In genomic region chr18:2853926-2854664, GRCh38 we compare ENCODE assay signal across 1 cellular context.
A peak's percentile ranks its signal among the peaks of the same experiment; 100 is the strongest.
TF ChIP-seq lines count a peak whose summit lies in the region.

No MANE protein-coding gene starts in this region.

TF ChIP-seq in K562, 482 proteins besides CTCF, POLR2A, EP300 and RAD21 (continued from another document and continues in another):
- TF ChIP-seq CLOCK (CRISPR knock-in tag; IDR thresholded peaks at IDR 0.05; ENCODE audit: borderline replicate concordance) (no peak), KDM4B (IDR thresholded peaks at IDR 0.05; ENCODE audit: borderline replicate concordance in 2 of 2, low read depth in 1 of 2) (no peak), FOXM1 (IDR thresholded peaks at IDR 0.05; ENCODE audit: low read depth) (peak; percentile 90), FOXM1 (CRISPR knock-in tag; IDR thresholded peaks at IDR 0.05; ENCODE audit: low read depth) (no peak), ILK (tag; IDR thresholded peaks at IDR 0.05; ENCODE audit: borderline replicate concordance, low read depth) (no peak), POLR2B (IDR thresholded peaks at IDR 0.05; ENCODE audit: low read depth, partially characterized antibody) (no peak), MCM7 (IDR thresholded peaks at IDR 0.05) (no peak), ZNF57 (CRISPR knock-in tag; IDR thresholded peaks at IDR 0.05) (no peak), NFXL1 (CRISPR knock-in tag; IDR thresholded peaks at IDR 0.05) (no peak), PRMT5 (CRISPR knock-in tag; IDR thresholded peaks at IDR 0.05) (no peak), ZBTB34 (CRISPR knock-in tag; IDR thresholded peaks at IDR 0.05) (no peak), ZNF655 (CRISPR knock-in tag; IDR thresholded peaks at IDR 0.05) (no peak), COPS2 (conservative IDR thresholded peaks at IDR 0.05) (no peak), GTF2E2 (tag; IDR thresholded peaks at IDR 0.05) (no peak), ZNF253 (CRISPR knock-in tag; conservative IDR thresholded peaks at IDR 0.05) (no peak), PRPF4 (IDR thresholded peaks at IDR 0.05; ENCODE audit: insufficient read depth, low read depth, low read length, poor library complexity, severe bottlenecking) (no peak), SMARCA5 (IDR thresholded peaks at IDR 0.05) (peak; percentile 71; the same call in 1 of the 2 replicates), SRSF3 (IDR thresholded peaks at IDR 0.05; ENCODE audit: insufficient read depth, low read length) (no peak), ZNF217 (CRISPR knock-in tag; IDR thresholded peaks at IDR 0.05) (no peak), SIX5 (IDR thresholded peaks at IDR 0.05; ENCODE audit: borderline replicate concordance in 1 of 2, insufficient read depth in 1 of 2, low read depth in 1 of 2, low read length in 2 of 2) (no peak), STAG1 (CRISPR knock-in tag; IDR thresholded peaks at IDR 0.05; ENCODE audit: borderline replicate concordance) (no peak), TFE3 (CRISPR knock-in tag; IDR thresholded peaks at IDR 0.05) (no peak), ELF2 (CRISPR knock-in tag; IDR thresholded peaks at IDR 0.05) (no peak), ZNF224 (CRISPR knock-in tag; IDR thresholded peaks at IDR 0.05) (no peak), NCOR1 (IDR thresholded peaks at IDR 0.05) (peak; percentile 96), HDAC8 (tag; IDR thresholded peaks at IDR 0.05) (no peak), HOMEZ (CRISPR knock-in tag; IDR thresholded peaks at IDR 0.05) (no peak), ZNF282 (CRISPR knock-in tag; IDR thresholded peaks at IDR 0.05) (no peak), ZNF511 (CRISPR knock-in tag; IDR thresholded peaks at IDR 0.05) (no peak), HDAC6 (IDR thresholded peaks at IDR 0.05; ENCODE audit: low read depth, low read length) (no peak), SNRNP70 (optimal IDR thresholded peaks at IDR 0.05; ENCODE audit: low read depth, low read length) (no peak), MBD1 (CRISPR knock-in tag; IDR thresholded peaks at IDR 0.05) (no peak), ZKSCAN8 (CRISPR knock-in tag; IDR thresholded peaks at IDR 0.05) (peak; percentile 65; the same call in 1 of the 2 replicates), POLR2G (IDR thresholded peaks at IDR 0.05; ENCODE audit: low read depth, low read length) (no peak), TAF9B (IDR thresholded peaks at IDR 0.05; ENCODE audit: partially characterized antibody) (no peak), ZNF324 (CRISPR knock-in tag; IDR thresholded peaks at IDR 0.05) (no peak), SMC3 (conservative IDR thresholded peaks at IDR 0.05; ENCODE audit: insufficient read depth, low read depth, low read length) (no peak), ZNF592 (IDR thresholded peaks at IDR 0.05) (peak; percentile 44; the same call in 1 of the 2 replicates), SRSF9 (IDR thresholded peaks at IDR 0.05; ENCODE audit: borderline replicate concordance, low read depth, low read length) (no peak), CHD4 (IDR thresholded peaks at IDR 0.05; ENCODE audit: insufficient read depth, insufficient replicate concordance, low read depth, low read length, poor library complexity, severe bottlenecking) (no peak), NCOA1 (IDR thresholded peaks at IDR 0.05; ENCODE audit: low read depth) (peak; percentile 87), MXD1 (CRISPR knock-in tag; IDR thresholded peaks at IDR 0.05; ENCODE audit: borderline replicate concordance, poor library complexity, severe bottlenecking) (no peak), ZNF696 (CRISPR knock-in tag; conservative IDR thresholded peaks at IDR 0.05) (no peak), GATAD2A (IDR thresholded peaks at IDR 0.05) (peak; percentile 87), XRCC3 (IDR thresholded peaks at IDR 0.05) (no peak), ZNF184 (CRISPR knock-in tag; IDR thresholded peaks at IDR 0.05) (no peak), TCF15 (CRISPR knock-in tag; IDR thresholded peaks at IDR 0.05) (no peak)
